8 cellular contexts compared by ENCODE assay signal in genomic region chr2:98444436-98445166, GRCh38. TPM values are rescaled to one million over a fixed set of nuclear protein-coding genes. Genes with fewer than 3 reads are reported as not detected.
DNase-seq lines count a peak whose midpoint lies in the region; ATAC-seq and TF ChIP-seq lines count a peak whose summit lies in the region.

TSS of gene INPP4A (plus strand) at chr2:98444858. CDS start at chr2:98520049, 75,191 bp downstream.

- WGBS in suprapubic skin = 1% methylated on average over 17 of the region's 74 CpGs

- H3K79me2 ChIP-seq in neural progenitor cell (ENCODE audit: low read depth) = peaks cover 45% of the 10 kb centered on the region

- peak; percentile 69 for DNase-seq in EH (ENCODE audit: low read depth)
- DNase-seq in SHP77 (lab: John Stamatoyannopoulos, UW) = peak; percentile 68 to 76
- DNase-seq in activated gamma-delta T cell (lab: John Stamatoyannopoulos, UW) = peak; percentile 70
- DNase-seq in fibroblast of villous mesenchyme (ENCODE audit: low read depth) = peak; percentile 63
- DNase-seq in neural progenitor cell (ENCODE audit: low spot score) = peak; percentile 94
- DNase-seq in suprapubic skin (ENCODE audit: low spot score in 2 of 2) = peak in 1 of 2 donors; percentile 73

- H2AFZ ChIP-seq in neural progenitor cell (replicated peaks) = peak within 1 kb of the TSS; percentile 97

- peaks cover 34% of the 10 kb centered on the region for H3K4me1 Mint-ChIP-seq in neural progenitor cell

- peaks cover 21% of the 10 kb centered on the region for H3K4me1 ChIP-seq in neural progenitor cell
- H3K4me1 ChIP-seq in suprapubic skin = peaks cover 21% of the 10 kb centered on the region

- no peak for TF ChIP-seq RAD21 in Ishikawa (IDR thresholded peaks at IDR 0.05; ENCODE audit: low read depth)

- peak within 1 kb of the TSS; percentile 64 for H3K27ac Mint-ChIP-seq in neural progenitor cell

- H4K20me1 ChIP-seq in neural progenitor cell (ENCODE audit: low read depth) = peaks cover 34% of the 10 kb centered on the region

- peak in 1 of 2 donors; percentile 22 for TF ChIP-seq POLR2A in suprapubic skin (IDR thresholded peaks at IDR 0.05)

- peak within 1 kb of the TSS; percentile 97 for H3K4me3 Mint-ChIP-seq in neural progenitor cell

- H3K4me3 ChIP-seq in fibroblast of villous mesenchyme (ENCODE audit: low read depth, low read length) (peak within 1 kb of the TSS; percentile 77), neural progenitor cell (peak within 1 kb of the TSS; percentile 91), suprapubic skin (peak within 1 kb of the TSS; percentile 86)

- peak within 1 kb of the TSS; percentile 48 for H3K9ac ChIP-seq in neural progenitor cell

- TF ChIP-seq EP300 in Ishikawa (IDR thresholded peaks at IDR 0.05; ENCODE audit: borderline replicate concordance) (no peak), suprapubic skin (IDR thresholded peaks at IDR 0.05) (no peak)

- ATAC-seq in GM21619 (IDR thresholded peaks at IDR 0.05; ENCODE audit: unreplicated experiment) = peak; percentile 71

- no peaks in the 10 kb centered on the region for H3K27me3 Mint-ChIP-seq in neural progenitor cell (ENCODE audit: insufficient read depth, low read depth)

- H3K27me3 ChIP-seq in neural progenitor cell (no peaks in the 10 kb centered on the region), suprapubic skin (no peaks in the 10 kb centered on the region)

- H3F3A ChIP-seq in neural progenitor cell (ENCODE audit: low read depth) = peaks cover 4% of the 10 kb centered on the region

- TF ChIP-seq CTCF in fibroblast of villous mesenchyme (IDR thresholded peaks at IDR 0.05; ENCODE audit: insufficient read depth, low read depth, low read length) = no peak
- TF ChIP-seq CTCF in neural progenitor cell (IDR thresholded peaks at IDR 0.05) = peak; percentile 30
- peak in 1 of 2 donors; percentile 10 for TF ChIP-seq CTCF in suprapubic skin (IDR thresholded peaks at IDR 0.05)

- no peaks in the 10 kb centered on the region for H3K9me3 ChIP-seq in neural progenitor cell (ENCODE audit: low read depth)
- H3K9me3 ChIP-seq in suprapubic skin = no peaks in the 10 kb centered on the region

- peak within 1 kb of the TSS; percentile 98 for H3K4me2 ChIP-seq in neural progenitor cell

- H3K36me3 ChIP-seq in neural progenitor cell (no peaks in the 10 kb centered on the region), suprapubic skin (no peaks in the 10 kb centered on the region)

- no peaks in the 10 kb centered on the region for H3K36me3 Mint-ChIP-seq in neural progenitor cell

- H3K27ac ChIP-seq in neural progenitor cell (no peak within 1 kb of the TSS), suprapubic skin (peak within 1 kb of the TSS; percentile 66)

- H3K9me3 Mint-ChIP-seq in neural progenitor cell = no peaks in the 10 kb centered on the region

TF ChIP-seq in Ishikawa, 13 proteins besides CTCF, POLR2A, EP300 and RAD21:
- TF ChIP-seq NFIC (IDR thresholded peaks at IDR 0.05) (no peak), CEBPB (IDR thresholded peaks at IDR 0.05) (no peak), REST (IDR thresholded peaks at IDR 0.05; ENCODE audit: low read depth) (no peak), TEAD4 (IDR thresholded peaks at IDR 0.05) (no peak), TAF1 (IDR thresholded peaks at IDR 0.05; ENCODE audit: low read depth) (peak; percentile 34; the same call in 1 of the 2 replicates), FOXM1 (IDR thresholded peaks at IDR 0.05; ENCODE audit: borderline replicate concordance, low read depth) (no peak), USF1 (IDR thresholded peaks at IDR 0.05) (no peak), ZBTB7A (IDR thresholded peaks at IDR 0.05; ENCODE audit: low read depth) (peak; percentile 97), CREB1 (IDR thresholded peaks at IDR 0.05; ENCODE audit: low read depth) (no peak), YY1 (IDR thresholded peaks at IDR 0.05; ENCODE audit: low read depth) (no peak), MAX (IDR thresholded peaks at IDR 0.05) (no peak; the same call in 1 of the 2 replicates), TCF12 (IDR thresholded peaks at IDR 0.05; ENCODE audit: low read depth) (no peak), EGR1 (IDR thresholded peaks at IDR 0.05) (no peak)

RNA-seq across cellular contexts. Expression of gene INPP4A, which starts in this region (rescaled TPM):
- total RNA-seq in fibroblast of villous mesenchyme (22.2 and 26.8 TPM in 2 replicates), neural progenitor cell (ENCODE audit: low replicate concordance) (34.2 and 35.1 TPM in 2 replicates), suprapubic skin (10 to 100 TPM; 13.6 to 25.2 (median 17.2) TPM)
